1 cellular context compared by ENCODE assay signal in the genomic region with DNA sequence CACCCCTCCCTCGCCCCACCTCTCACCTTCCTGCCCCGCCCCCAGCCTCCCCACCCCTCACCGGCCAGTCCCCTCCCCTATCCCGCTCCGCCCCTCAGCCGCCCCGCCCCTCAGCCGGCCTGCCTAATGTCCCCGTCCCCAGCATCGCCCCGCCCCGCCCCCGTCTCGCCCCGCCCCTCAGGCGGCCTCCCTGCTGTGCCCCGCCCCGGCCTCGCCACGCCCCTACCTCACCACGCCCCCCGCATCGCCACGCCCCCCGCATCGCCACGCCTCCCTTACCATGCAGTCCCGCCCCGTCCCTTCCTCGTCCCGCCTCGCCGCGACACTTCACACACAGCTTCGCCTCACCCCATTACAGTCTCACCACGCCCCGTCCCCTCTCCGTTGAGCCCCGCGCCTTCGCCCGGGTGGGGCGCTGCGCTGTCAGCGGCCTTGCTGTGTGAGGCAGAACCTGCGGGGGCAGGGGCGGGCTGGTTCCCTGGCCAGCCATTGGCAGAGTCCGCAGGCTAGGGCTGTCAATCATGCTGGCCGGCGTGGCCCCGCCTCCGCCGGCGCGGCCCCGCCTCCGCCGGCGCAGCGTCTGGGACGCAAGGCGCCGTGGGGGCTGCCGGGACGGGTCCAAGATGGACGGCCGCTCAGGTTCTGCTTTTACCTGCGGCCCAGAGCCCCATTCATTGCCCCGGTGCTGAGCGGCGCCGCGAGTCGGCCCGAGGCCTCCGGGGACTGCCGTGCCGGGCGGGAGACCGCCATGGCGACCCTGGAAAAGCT.
A peak's percentile ranks its signal among the peaks of the same experiment; 100 is the strongest.
TF ChIP-seq lines count a peak whose summit lies in the region.

A gene (plus strand): TSS at position 604 of the 768 bp plus-strand sequence. CDS start 145 bp downstream, at position 749.
A gene (minus strand): TSS at position 461 of the 768 bp plus-strand sequence.

TF ChIP-seq in K562, 482 proteins besides CTCF, POLR2A, EP300 and RAD21 (continued from another document and continues in another):
- TF ChIP-seq, protein P1, sequence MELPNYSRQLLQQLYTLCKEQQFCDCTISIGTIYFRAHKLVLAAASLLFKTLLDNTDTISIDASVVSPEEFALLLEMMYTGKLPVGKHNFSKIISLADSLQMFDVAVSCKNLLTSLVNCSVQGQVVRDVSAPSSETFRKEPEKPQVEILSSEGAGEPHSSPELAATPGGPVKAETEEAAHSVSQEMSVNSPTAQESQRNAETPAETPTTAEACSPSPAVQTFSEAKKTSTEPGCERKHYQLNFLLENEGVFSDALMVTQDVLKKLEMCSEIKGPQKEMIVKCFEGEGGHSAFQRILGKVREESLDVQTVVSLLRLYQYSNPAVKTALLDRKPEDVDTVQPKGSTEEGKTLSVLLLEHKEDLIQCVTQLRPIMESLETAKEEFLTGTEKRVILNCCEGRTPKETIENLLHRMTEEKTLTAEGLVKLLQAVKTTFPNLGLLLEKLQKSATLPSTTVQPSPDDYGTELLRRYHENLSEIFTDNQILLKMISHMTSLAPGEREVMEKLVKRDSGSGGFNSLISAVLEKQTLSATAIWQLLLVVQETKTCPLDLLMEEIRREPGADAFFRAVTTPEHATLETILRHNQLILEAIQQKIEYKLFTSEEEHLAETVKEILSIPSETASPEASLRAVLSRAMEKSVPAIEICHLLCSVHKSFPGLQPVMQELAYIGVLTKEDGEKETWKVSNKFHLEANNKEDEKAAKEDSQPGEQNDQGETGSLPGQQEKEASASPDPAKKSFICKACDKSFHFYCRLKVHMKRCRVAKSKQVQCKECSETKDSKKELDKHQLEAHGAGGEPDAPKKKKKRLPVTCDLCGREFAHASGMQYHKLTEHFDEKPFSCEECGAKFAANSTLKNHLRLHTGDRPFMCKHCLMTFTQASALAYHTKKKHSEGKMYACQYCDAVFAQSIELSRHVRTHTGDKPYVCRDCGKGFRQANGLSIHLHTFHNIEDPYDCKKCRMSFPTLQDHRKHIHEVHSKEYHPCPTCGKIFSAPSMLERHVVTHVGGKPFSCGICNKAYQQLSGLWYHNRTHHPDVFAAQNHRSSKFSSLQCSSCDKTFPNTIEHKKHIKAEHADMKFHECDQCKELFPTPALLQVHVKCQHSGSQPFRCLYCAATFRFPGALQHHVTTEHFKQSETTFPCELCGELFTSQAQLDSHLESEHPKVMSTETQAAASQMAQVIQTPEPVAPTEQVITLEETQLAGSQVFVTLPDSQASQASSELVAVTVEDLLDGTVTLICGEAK (IDR thresholded peaks at IDR 0.05), result no peak
- TF ChIP-seq, protein P1 (CRISPR knock-in tag; IDR thresholded peaks at IDR 0.05), result no peak
- TF ChIP-seq TCF7L2 (IDR thresholded peaks at IDR 0.05; ENCODE audit: low read depth, low read length) (no peak), EP400 (IDR thresholded peaks at IDR 0.05) (no peak), ZNF445 (CRISPR knock-in tag; IDR thresholded peaks at IDR 0.05; ENCODE audit: low read depth) (no peak), JUNB (CRISPR knock-in tag; conservative IDR thresholded peaks at IDR 0.05) (no peak), ESRRA (IDR thresholded peaks at IDR 0.05; ENCODE audit: borderline replicate concordance, low read depth) (no peak), ZNF76 (CRISPR knock-in tag; IDR thresholded peaks at IDR 0.05; ENCODE audit: borderline replicate concordance) (no peak), ESRRB (CRISPR knock-in tag; IDR thresholded peaks at IDR 0.05; ENCODE audit: borderline replicate concordance) (no peak), DIDO1 (tag; IDR thresholded peaks at IDR 0.05; ENCODE audit: low read depth) (no peak), NUFIP1 (IDR thresholded peaks at IDR 0.05; ENCODE audit: partially characterized antibody) (no peak), HNRNPL (IDR thresholded peaks at IDR 0.05; ENCODE audit: low read depth, low read length) (no peak), NFRKB (IDR thresholded peaks at IDR 0.05; ENCODE audit: low read depth) (no peak), HDAC8 (tag; IDR thresholded peaks at IDR 0.05) (no peak), SMAD1 (IDR thresholded peaks at IDR 0.05; ENCODE audit: low read depth, low read length, partially characterized antibody) (no peak), ZNF175 (CRISPR knock-in tag; IDR thresholded peaks at IDR 0.05; ENCODE audit: low read depth) (no peak), PHF21A (IDR thresholded peaks at IDR 0.05; ENCODE audit: borderline replicate concordance, low read depth) (no peak), ZNF311 (CRISPR knock-in tag; IDR thresholded peaks at IDR 0.05) (no peak), ZNF232 (CRISPR knock-in tag; IDR thresholded peaks at IDR 0.05) (no peak), POU5F1 (IDR thresholded peaks at IDR 0.05; ENCODE audit: borderline replicate concordance, low read depth, low read length, partially characterized antibody) (no peak), PHB2 (IDR thresholded peaks at IDR 0.05; ENCODE audit: low read depth) (no peak), ZNF764 (CRISPR knock-in tag; IDR thresholded peaks at IDR 0.05; ENCODE audit: low read depth) (no peak)
- TF ChIP-seq, protein P2, sequence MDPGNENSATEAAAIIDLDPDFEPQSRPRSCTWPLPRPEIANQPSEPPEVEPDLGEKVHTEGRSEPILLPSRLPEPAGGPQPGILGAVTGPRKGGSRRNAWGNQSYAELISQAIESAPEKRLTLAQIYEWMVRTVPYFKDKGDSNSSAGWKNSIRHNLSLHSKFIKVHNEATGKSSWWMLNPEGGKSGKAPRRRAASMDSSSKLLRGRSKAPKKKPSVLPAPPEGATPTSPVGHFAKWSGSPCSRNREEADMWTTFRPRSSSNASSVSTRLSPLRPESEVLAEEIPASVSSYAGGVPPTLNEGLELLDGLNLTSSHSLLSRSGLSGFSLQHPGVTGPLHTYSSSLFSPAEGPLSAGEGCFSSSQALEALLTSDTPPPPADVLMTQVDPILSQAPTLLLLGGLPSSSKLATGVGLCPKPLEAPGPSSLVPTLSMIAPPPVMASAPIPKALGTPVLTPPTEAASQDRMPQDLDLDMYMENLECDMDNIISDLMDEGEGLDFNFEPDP (CRISPR knock-in tag; IDR thresholded peaks at IDR 0.05), result no peak
- TF ChIP-seq, protein P3, sequence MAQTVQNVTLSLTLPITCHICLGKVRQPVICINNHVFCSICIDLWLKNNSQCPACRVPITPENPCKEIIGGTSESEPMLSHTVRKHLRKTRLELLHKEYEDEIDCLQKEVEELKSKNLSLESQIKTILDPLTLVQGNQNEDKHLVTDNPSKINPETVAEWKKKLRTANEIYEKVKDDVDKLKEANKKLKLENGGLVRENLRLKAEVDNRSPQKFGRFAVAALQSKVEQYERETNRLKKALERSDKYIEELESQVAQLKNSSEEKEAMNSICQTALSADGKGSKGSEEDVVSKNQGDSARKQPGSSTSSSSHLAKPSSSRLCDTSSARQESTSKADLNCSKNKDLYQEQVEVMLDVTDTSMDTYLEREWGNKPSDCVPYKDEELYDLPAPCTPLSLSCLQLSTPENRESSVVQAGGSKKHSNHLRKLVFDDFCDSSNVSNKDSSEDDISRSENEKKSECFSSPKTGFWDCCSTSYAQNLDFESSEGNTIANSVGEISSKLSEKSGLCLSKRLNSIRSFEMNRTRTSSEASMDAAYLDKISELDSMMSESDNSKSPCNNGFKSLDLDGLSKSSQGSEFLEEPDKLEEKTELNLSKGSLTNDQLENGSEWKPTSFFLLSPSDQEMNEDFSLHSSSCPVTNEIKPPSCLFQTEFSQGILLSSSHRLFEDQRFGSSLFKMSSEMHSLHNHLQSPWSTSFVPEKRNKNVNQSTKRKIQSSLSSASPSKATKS (CRISPR knock-in tag; IDR thresholded peaks at IDR 0.05), result no peak
- TF ChIP-seq, protein P4, sequence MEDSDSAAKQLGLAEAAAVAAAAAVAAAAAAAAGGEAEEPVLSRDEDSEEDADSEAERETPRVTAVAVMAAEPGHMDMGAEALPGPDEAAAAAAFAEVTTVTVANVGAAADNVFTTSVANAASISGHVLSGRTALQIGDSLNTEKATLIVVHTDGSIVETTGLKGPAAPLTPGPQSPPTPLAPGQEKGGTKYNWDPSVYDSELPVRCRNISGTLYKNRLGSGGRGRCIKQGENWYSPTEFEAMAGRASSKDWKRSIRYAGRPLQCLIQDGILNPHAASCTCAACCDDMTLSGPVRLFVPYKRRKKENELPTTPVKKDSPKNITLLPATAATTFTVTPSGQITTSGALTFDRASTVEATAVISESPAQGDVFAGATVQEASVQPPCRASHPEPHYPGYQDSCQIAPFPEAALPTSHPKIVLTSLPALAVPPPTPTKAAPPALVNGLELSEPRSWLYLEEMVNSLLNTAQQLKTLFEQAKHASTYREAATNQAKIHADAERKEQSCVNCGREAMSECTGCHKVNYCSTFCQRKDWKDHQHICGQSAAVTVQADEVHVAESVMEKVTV (CRISPR knock-in tag; IDR thresholded peaks at IDR 0.05), result no peak
- TF ChIP-seq, protein P5, sequence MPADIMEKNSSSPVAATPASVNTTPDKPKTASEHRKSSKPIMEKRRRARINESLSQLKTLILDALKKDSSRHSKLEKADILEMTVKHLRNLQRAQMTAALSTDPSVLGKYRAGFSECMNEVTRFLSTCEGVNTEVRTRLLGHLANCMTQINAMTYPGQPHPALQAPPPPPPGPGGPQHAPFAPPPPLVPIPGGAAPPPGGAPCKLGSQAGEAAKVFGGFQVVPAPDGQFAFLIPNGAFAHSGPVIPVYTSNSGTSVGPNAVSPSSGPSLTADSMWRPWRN (IDR thresholded peaks at IDR 0.05; ENCODE audit: low read depth), result no peak
- TF ChIP-seq, protein P6, sequence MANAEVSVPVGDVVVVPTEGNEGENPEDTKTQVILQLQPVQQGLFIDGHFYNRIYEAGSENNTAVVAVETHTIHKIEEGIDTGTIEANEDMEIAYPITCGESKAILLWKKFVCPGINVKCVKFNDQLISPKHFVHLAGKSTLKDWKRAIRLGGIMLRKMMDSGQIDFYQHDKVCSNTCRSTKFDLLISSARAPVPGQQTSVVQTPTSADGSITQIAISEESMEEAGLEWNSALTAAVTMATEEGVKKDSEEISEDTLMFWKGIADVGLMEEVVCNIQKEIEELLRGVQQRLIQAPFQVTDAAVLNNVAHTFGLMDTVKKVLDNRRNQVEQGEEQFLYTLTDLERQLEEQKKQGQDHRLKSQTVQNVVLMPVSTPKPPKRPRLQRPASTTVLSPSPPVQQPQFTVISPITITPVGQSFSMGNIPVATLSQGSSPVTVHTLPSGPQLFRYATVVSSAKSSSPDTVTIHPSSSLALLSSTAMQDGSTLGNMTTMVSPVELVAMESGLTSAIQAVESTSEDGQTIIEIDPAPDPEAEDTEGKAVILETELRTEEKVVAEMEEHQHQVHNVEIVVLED (CRISPR knock-in tag; IDR thresholded peaks at IDR 0.05), result peak; percentile 98
- TF ChIP-seq, protein P7, sequence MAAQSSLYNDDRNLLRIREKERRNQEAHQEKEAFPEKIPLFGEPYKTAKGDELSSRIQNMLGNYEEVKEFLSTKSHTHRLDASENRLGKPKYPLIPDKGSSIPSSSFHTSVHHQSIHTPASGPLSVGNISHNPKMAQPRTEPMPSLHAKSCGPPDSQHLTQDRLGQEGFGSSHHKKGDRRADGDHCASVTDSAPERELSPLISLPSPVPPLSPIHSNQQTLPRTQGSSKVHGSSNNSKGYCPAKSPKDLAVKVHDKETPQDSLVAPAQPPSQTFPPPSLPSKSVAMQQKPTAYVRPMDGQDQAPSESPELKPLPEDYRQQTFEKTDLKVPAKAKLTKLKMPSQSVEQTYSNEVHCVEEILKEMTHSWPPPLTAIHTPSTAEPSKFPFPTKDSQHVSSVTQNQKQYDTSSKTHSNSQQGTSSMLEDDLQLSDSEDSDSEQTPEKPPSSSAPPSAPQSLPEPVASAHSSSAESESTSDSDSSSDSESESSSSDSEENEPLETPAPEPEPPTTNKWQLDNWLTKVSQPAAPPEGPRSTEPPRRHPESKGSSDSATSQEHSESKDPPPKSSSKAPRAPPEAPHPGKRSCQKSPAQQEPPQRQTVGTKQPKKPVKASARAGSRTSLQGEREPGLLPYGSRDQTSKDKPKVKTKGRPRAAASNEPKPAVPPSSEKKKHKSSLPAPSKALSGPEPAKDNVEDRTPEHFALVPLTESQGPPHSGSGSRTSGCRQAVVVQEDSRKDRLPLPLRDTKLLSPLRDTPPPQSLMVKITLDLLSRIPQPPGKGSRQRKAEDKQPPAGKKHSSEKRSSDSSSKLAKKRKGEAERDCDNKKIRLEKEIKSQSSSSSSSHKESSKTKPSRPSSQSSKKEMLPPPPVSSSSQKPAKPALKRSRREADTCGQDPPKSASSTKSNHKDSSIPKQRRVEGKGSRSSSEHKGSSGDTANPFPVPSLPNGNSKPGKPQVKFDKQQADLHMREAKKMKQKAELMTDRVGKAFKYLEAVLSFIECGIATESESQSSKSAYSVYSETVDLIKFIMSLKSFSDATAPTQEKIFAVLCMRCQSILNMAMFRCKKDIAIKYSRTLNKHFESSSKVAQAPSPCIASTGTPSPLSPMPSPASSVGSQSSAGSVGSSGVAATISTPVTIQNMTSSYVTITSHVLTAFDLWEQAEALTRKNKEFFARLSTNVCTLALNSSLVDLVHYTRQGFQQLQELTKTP (IDR thresholded peaks at IDR 0.05; ENCODE audit: low read depth in 1 of 2, partially characterized antibody in 2 of 2), result no peak
- TF ChIP-seq, protein P8, sequence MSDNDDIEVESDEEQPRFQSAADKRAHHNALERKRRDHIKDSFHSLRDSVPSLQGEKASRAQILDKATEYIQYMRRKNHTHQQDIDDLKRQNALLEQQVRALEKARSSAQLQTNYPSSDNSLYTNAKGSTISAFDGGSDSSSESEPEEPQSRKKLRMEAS (CRISPR knock-in tag; IDR thresholded peaks at IDR 0.05), result peak; percentile 54
